In the genomic region with DNA sequence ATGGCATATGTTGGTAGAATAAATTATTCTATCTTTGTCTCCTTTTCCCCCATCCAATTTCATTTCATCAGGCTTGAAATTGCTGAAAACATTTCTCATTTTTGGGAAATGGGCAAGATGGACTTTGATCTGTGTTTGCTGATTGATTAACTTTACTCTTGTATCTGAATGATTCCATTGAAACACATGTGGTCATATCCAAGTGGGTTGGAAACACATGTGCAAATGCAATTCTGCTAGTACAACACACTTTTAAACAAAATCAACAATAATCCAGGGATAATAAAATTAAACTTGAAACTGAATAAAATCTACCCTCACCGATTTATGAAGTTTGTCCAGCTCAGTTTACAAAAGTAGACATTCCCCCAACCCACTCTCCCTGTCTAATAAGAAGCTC, we compare ENCODE assay signal across 27 cellular contexts.
"Had no signal": no experiment of that assay in that cellular context is flagged by ENCODE, and none has a peak within 500 bp of the region (broad histone marks: within the 10 kb centered on the region; RNA-seq: fewer than 3 reads in every experiment).

No MANE protein-coding gene starts in this region.

- H3K27me3 ChIP-seq: stomach, suprapubic skin, testis, thyroid gland, tibial artery, tibial nerve, transverse colon, upper lobe of left lung, upper lobe of right lung, uterus, vagina had no signal

- FAIRE-seq: urothelium cell line had no signal

- H3K36me3 ChIP-seq: stomach, suprapubic skin, thoracic aorta, thyroid gland, tibial artery, tibial nerve, transverse colon, upper lobe of left lung, upper lobe of right lung, uterus, vagina had no signal

- DNase-seq: stimulated activated CD4-positive, alpha-beta T cell treated with anti-CD3 and anti-CD28 coated beads, Interleukin-2, amount 100 ng/mL, for 48 hours; stimulated activated CD4-positive, alpha-beta T cell treated with anti-CD3 and anti-CD28 coated beads, Interleukin-4, amount 100 ng/mL, for 1 hour; stimulated activated CD4-positive, alpha-beta T cell treated with anti-CD3 and anti-CD28 coated beads, Interleukin-4, amount 100 ng/mL, for 24 hours; stimulated activated CD4-positive, alpha-beta T cell treated with anti-CD3 and anti-CD28 coated beads, Interleukin-4, amount 100 ng/mL, for 4 hours; stimulated activated CD8-positive, alpha-beta memory T cell treated with anti-CD3 and anti-CD28 coated beads, Interleukin-4, amount 100 ng/mL, for 48 hours; stimulated activated naive B cell treated with anti-CD40 and anti-IgM and Interleukin-4, amounts not matched to agents 10 μg/mL and 1 μg/mL and 100 μg/mL, for 72 hours; stimulated activated naive CD4-positive, alpha-beta T cell; stimulated activated naive CD4-positive, alpha-beta T cell treated with Interleukin-2 at 50 U/mL for 16 hours; stimulated activated naive CD8-positive, alpha-beta T cell treated with anti-CD3 and anti-CD28 coated beads, Interleukin-15, amount 100 ng/mL, for 72 hours; stimulated activated naive CD8-positive, alpha-beta T cell treated with anti-CD3 and anti-CD28 coated beads, Interleukin-15, Interleukin-2, amounts not matched to agents 100 U/mL and 50 U/mL, for 24 hours; stomach; substantia nigra; testis; thyroid gland; tibial artery; transverse colon; trophoblast cell; upper lobe of left lung; upper lobe of right lung; uterus had no signal

- H3K27ac ChIP-seq: stomach, suprapubic skin, testis, thoracic aorta, thyroid gland, tibial artery, tibial nerve, transverse colon, upper lobe of left lung, upper lobe of right lung, uterus, vagina had no signal

- H3K9me3 ChIP-seq: stomach, suprapubic skin, testis, thoracic aorta, thyroid gland, tibial artery, transverse colon, upper lobe of left lung, upper lobe of right lung, uterus, vagina had no signal

- ATAC-seq: stimulated activated effector memory CD8-positive, alpha-beta T cell treated with anti-CD3 and anti-CD28 coated beads, Interleukin-12 subunit alpha, Interleukin-12 subunit beta, amount 100 ng/mL, for 72 hours; stimulated activated memory B cell treated with anti-CD40 and anti-IgM and Interleukin-4, amounts not matched to agents 10 μg/mL and 1 μg/mL and 100 μg/mL, for 72 hours; stimulated activated naive B cell treated with anti-CD40 and anti-IgM and Interleukin-4, amounts not matched to agents 10 μg/mL and 1 μg/mL and 100 μg/mL, for 72 hours; stimulated activated naive CD8-positive, alpha-beta T cell treated with anti-CD3 and anti-CD28 coated beads, Interleukin-15, amount 100 ng/mL, for 72 hours; stimulated activated naive CD8-positive, alpha-beta T cell treated with anti-CD3 and anti-CD28 coated beads, Interleukin-15, Interleukin-2, amounts not matched to agents 100 U/mL and 50 U/mL, for 24 hours; upper lobe of right lung had no signal

- H3K4me1 ChIP-seq: stomach, suprapubic skin, testis, thyroid gland, tibial artery, transverse colon, upper lobe of left lung, upper lobe of right lung, uterus, vagina had no signal

- H3K4me3 ChIP-seq: stomach, suprapubic skin, testis, thoracic aorta, thyroid gland, tibial artery, tibial nerve, transverse colon, upper lobe of left lung, upper lobe of right lung, uterus, vagina had no signal
